In the genomic region with DNA sequence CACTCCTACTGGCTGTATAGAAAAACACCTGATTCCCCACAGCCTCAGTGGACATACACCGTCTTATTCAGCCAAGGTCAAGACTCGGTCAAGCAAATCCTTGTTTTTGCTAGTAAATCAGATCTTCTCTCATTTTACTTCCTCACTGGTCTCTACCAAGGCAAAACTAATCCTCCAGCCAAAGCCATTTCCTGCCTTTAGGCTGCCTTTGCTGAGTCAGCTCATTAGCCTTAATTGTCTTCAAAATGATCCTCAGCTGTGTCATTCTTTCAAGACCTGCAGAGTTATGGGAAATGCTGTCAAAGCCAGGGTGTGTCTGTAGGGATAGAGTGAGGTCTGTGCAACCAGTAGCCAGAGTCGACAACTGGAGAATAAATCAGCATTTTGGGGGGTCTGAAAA, we compare ENCODE assay signal across 12 cellular contexts.
DNase-seq lines count a peak whose midpoint lies in the region; ATAC-seq and TF ChIP-seq lines count a peak whose summit lies in the region.
"Had no signal": no experiment of that assay in that cellular context is flagged by ENCODE, and none has a peak within 500 bp of the region (broad histone marks: within the 10 kb centered on the region; RNA-seq: fewer than 3 reads in every experiment).

No MANE protein-coding gene starts in this region.

- H3K27me3 ChIP-seq in endodermal cell (ENCODE audit: control insufficient read depth, insufficient read depth, low read length, poor library complexity, severe bottlenecking) = no peaks in the 10 kb centered on the region
- H3K27me3 ChIP-seq in CD8-positive, alpha-beta T cell (ENCODE audit: insufficient read depth, low read length) = no peaks in the 10 kb centered on the region
- H3K27me3 ChIP-seq: sigmoid colon had no signal

- H3K9me3 ChIP-seq in endodermal cell (ENCODE audit: control insufficient read depth, low read length) = peaks cover 15% of the 10 kb centered on the region
- no peaks in the 10 kb centered on the region for H3K9me3 ChIP-seq in CD8-positive, alpha-beta T cell (ENCODE audit: low read length)
- H3K9me3 ChIP-seq: left ventricle myocardium inferior, sigmoid colon had no signal

- POLR2A ChIA-PET in CD8-positive, alpha-beta T cell (lab: Charles Lee) = no interaction called here

- H3K4me1 Mint-ChIP-seq in endodermal cell (no peaks in the 10 kb centered on the region), endothelial cell (ENCODE audit: unreplicated experiment) (peaks cover 5% of the 10 kb centered on the region)
- no peaks in the 10 kb centered on the region for H3K4me1 Mint-ChIP-seq in CD8-positive, alpha-beta T cell (ENCODE audit: low read depth)

- no peak overlapping the region for H3K27ac ChIP-seq in endodermal cell (ENCODE audit: low read depth, low read length)
- no peak overlapping the region for H3K27ac ChIP-seq in CD8-positive, alpha-beta T cell (ENCODE audit: low read depth, low read length)
- H3K27ac ChIP-seq: C4-2B, left ventricle myocardium inferior, sigmoid colon had no signal

- DNase-seq in EH (ENCODE audit: low read depth) = peak; percentile 51
- peak; percentile 57 for DNase-seq in NCI-H226
- DNase-seq in astrocyte of the hippocampus (ENCODE audit: low read depth, low spot score) = peak; percentile 58
- peak; percentile 88 for DNase-seq in kidney tubule cell (ENCODE audit: low spot score)
- no peak for DNase-seq in UCSD-AML1 (lab: John Stamatoyannopoulos, UW; ENCODE audit: unreplicated experiment)
- DNase-seq in endodermal cell = no peak
- DNase-seq in CD8-positive, alpha-beta T cell = no peak
- DNase-seq in endothelial cell (ENCODE audit: low spot score) = no peak
- DNase-seq: activated naive CD4-positive, alpha-beta T cell treated with Interleukin-2 at 50 U/mL for 16 hours; left ventricle myocardium inferior; sigmoid colon had no signal

- H3K4me3 ChIP-seq in endodermal cell (ENCODE audit: low read length) = no peak overlapping the region
- no peak overlapping the region for H3K4me3 ChIP-seq in CD8-positive, alpha-beta T cell (ENCODE audit: low read depth, low read length)
- H3K4me3 ChIP-seq: left ventricle myocardium inferior, sigmoid colon had no signal

- TF ChIP-seq CTCF in endodermal cell (conservative IDR thresholded peaks at IDR 0.05) (no peak), endothelial cell (IDR thresholded peaks at IDR 0.05; ENCODE audit: unreplicated experiment) (no peak)
- TF ChIP-seq CTCF in CD8-positive, alpha-beta T cell (IDR thresholded peaks at IDR 0.05) = no peak

- intact Hi-C loops in CD8-positive, alpha-beta T cell (cut with DNase I, micrococcal nuclease) = no loop called here

- WGBS in endodermal cell (ENCODE audit: insufficient coverage in 1 of 2, insufficient read length in 1 of 2), 2 experiments = 71 to 75% methylated on average over 1 to 3 of the region's 3 CpGs

- H3K4me3 Mint-ChIP-seq in endodermal cell (no peak overlapping the region), endothelial cell (ENCODE audit: unreplicated experiment) (no peak overlapping the region)
- no peak overlapping the region for H3K4me3 Mint-ChIP-seq in CD8-positive, alpha-beta T cell

- H3K4me1 ChIP-seq in endodermal cell (ENCODE audit: control insufficient read depth, insufficient read depth, low read length) = no peaks in the 10 kb centered on the region
- H3K4me1 ChIP-seq in CD8-positive, alpha-beta T cell (ENCODE audit: insufficient read depth, low read length) = no peaks in the 10 kb centered on the region
- H3K4me1 ChIP-seq: left ventricle myocardium inferior, sigmoid colon had no signal

- no peak overlapping the region for H3K27ac Mint-ChIP-seq in endodermal cell
- no peak overlapping the region for H3K27ac Mint-ChIP-seq in CD8-positive, alpha-beta T cell
- H3K27ac Mint-ChIP-seq in endothelial cell (ENCODE audit: unreplicated experiment) = no peak overlapping the region

- H3K27me3 Mint-ChIP-seq in endodermal cell (ENCODE audit: insufficient read depth) = peaks cover 3% of the 10 kb centered on the region
- H3K27me3 Mint-ChIP-seq in CD8-positive, alpha-beta T cell (ENCODE audit: low read depth) = peaks cover 5% of the 10 kb centered on the region
- peaks cover 3% of the 10 kb centered on the region for H3K27me3 Mint-ChIP-seq in endothelial cell (ENCODE audit: unreplicated experiment)

- H3K9ac ChIP-seq in endodermal cell (ENCODE audit: extremely low read depth, low read length, poor library complexity, severe bottlenecking) = no peak overlapping the region

- no peaks in the 10 kb centered on the region for H3K36me3 ChIP-seq in endodermal cell (ENCODE audit: control insufficient read depth, insufficient read depth, low read length)
- no peaks in the 10 kb centered on the region for H3K36me3 ChIP-seq in CD8-positive, alpha-beta T cell (ENCODE audit: insufficient read depth, low read length)
- H3K36me3 ChIP-seq: left ventricle myocardium inferior, sigmoid colon had no signal

- CTCF ChIA-PET in CD8-positive, alpha-beta T cell (lab: Charles Lee) = no interaction called here

- ATAC-seq in CD8-positive, alpha-beta T cell = no peak

- peaks cover 17% of the 10 kb centered on the region for H3K9me3 Mint-ChIP-seq in endodermal cell
- peaks cover 8% of the 10 kb centered on the region for H3K9me3 Mint-ChIP-seq in CD8-positive, alpha-beta T cell
- peaks cover 3% of the 10 kb centered on the region for H3K9me3 Mint-ChIP-seq in endothelial cell (ENCODE audit: unreplicated experiment)

- H3K36me3 Mint-ChIP-seq in endodermal cell (ENCODE audit: low read depth) (peaks cover 1% of the 10 kb centered on the region), endothelial cell (ENCODE audit: low read depth, unreplicated experiment) (no peaks in the 10 kb centered on the region)
- no peaks in the 10 kb centered on the region for H3K36me3 Mint-ChIP-seq in CD8-positive, alpha-beta T cell

Comparison
In these comparisons a context has a peak if more than half of its experiments do, and no peak if none do; other contexts are left out.
1. DNase-seq: peak in EH (single experiment), NCI-H226 (single experiment), astrocyte of the hippocampus (single experiment) and kidney tubule cell (single experiment); none in UCSD-AML1 (single experiment), endodermal cell (single experiment), CD8-positive, alpha-beta T cell (0 of 7) and endothelial cell (single experiment).